In the genomic region with DNA sequence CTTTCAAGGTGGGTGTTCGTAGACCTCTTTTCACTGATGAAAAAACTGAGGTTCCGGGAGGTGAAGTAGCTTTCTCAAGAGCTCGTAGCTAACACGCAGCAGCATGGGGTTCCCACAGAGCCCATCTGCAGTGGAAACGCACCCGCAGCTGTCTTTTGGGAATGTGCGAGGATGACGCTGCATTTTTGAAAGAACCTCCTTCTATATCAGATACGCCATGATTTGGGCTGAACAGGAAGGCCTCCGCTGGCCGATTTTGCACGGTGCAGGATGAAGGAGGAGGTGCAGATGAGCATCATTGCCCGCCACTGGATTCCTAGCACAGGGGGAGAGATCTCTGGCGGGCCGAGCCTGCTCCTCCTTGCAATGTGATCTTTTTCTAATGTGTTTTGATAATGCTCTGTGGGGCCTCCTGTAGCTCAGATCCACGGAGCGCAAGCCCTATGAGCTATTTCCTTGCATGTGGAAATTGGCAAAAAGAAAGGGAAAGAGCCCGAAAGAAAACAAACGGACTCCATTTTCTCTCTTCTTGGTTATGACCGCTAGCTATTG, we compare ENCODE assay signal across 21 cellular contexts. TPM values are rescaled to one million over a fixed set of nuclear protein-coding genes. Genes with fewer than 3 reads are reported as not detected.
"Had no signal": no experiment of that assay in that cellular context is flagged by ENCODE, and none has a peak within 500 bp of the region (broad histone marks: within the 10 kb centered on the region; RNA-seq: fewer than 3 reads in every experiment).

No MANE protein-coding gene starts in this region.

- H3K9me3 Mint-ChIP-seq: activated CD4-positive, alpha-beta T cell treated with anti-CD3 and anti-CD28 coated beads, Interleukin-2, amount 10 ng/mL, durations not matched to agents 7 days and 5 days; activated CD8-positive, alpha-beta T cell treated with anti-CD3 and anti-CD28 coated beads for 36 hours; activated T-helper 17 cell treated with anti-CD3 and anti-CD28 coated beads, Interleukin-2, amount 50 U/mL, for 72 hours; natural killer cell treated with Interleukin-12 subunit alpha and Interleukin-12 subunit beta and Interleukin-15 and Interleukin-18, amount 100 ng/mL, for 72 hours had no signal

- H3K27ac Mint-ChIP-seq: activated CD4-positive, alpha-beta T cell treated with anti-CD3 and anti-CD28 coated beads, Interleukin-2, amount 10 ng/mL, durations not matched to agents 7 days and 5 days; activated CD8-positive, alpha-beta memory T cell treated with anti-CD3 and anti-CD28 coated beads, Interleukin-2, amount 10 ng/mL, durations not matched to agents 7 days and 5 days; activated CD8-positive, alpha-beta T cell treated with anti-CD3 and anti-CD28 coated beads for 36 hours; activated naive CD4-positive, alpha-beta T cell treated with anti-CD3 and anti-CD28 coated beads, Interleukin-2, amount 50 U/mL, for 72 hours; activated T-helper 17 cell treated with anti-CD3 and anti-CD28 coated beads, Interleukin-2, amount 50 U/mL, for 72 hours; natural killer cell treated with Interleukin-12 subunit alpha and Interleukin-12 subunit beta and Interleukin-15 and Interleukin-18, amount 100 ng/mL, for 72 hours had no signal

- ATAC-seq: activated CD8-positive, alpha-beta memory T cell treated with anti-CD3 and anti-CD28 coated beads, Interleukin-2, amount 10 ng/mL, durations not matched to agents 7 days and 5 days; activated CD8-positive, alpha-beta T cell treated with anti-CD3 and anti-CD28 coated beads for 36 hours; activated naive CD4-positive, alpha-beta T cell treated with anti-CD3 and anti-CD28 coated beads, Interleukin-2, amount 50 U/mL, for 72 hours; activated T-helper 17 cell treated with anti-CD3 and anti-CD28 coated beads, Interleukin-2, amount 50 U/mL, for 72 hours; gastrocnemius medialis; natural killer cell treated with Interleukin-12 subunit alpha and Interleukin-12 subunit beta and Interleukin-15 and Interleukin-18, amount 100 ng/mL, for 72 hours had no signal

- H3K9me3 ChIP-seq: esophagus squamous epithelium, gastrocnemius medialis, thyroid gland had no signal

- H3K4me1 Mint-ChIP-seq: activated CD4-positive, alpha-beta T cell treated with anti-CD3 and anti-CD28 coated beads, Interleukin-2, amount 10 ng/mL, durations not matched to agents 7 days and 5 days; activated CD8-positive, alpha-beta memory T cell treated with anti-CD3 and anti-CD28 coated beads, Interleukin-2, amount 10 ng/mL, durations not matched to agents 7 days and 5 days; activated T-helper 17 cell treated with anti-CD3 and anti-CD28 coated beads, Interleukin-2, amount 50 U/mL, for 72 hours had no signal

- H3K27ac ChIP-seq: gastrocnemius medialis, thyroid gland, VCaP had no signal

- H3K36me3 Mint-ChIP-seq: activated CD8-positive, alpha-beta memory T cell treated with anti-CD3 and anti-CD28 coated beads, Interleukin-2, amount 10 ng/mL, durations not matched to agents 7 days and 5 days; natural killer cell treated with Interleukin-12 subunit alpha and Interleukin-12 subunit beta and Interleukin-15 and Interleukin-18, amount 100 ng/mL, for 72 hours had no signal

- H3K36me3 ChIP-seq: esophagus squamous epithelium, gastrocnemius medialis, sigmoid colon, thyroid gland had no signal

- H3K4me3 Mint-ChIP-seq: activated CD4-positive, alpha-beta T cell treated with anti-CD3 and anti-CD28 coated beads, Interleukin-2, amount 10 ng/mL, durations not matched to agents 7 days and 5 days; activated CD8-positive, alpha-beta memory T cell treated with anti-CD3 and anti-CD28 coated beads, Interleukin-2, amount 10 ng/mL, durations not matched to agents 7 days and 5 days; activated CD8-positive, alpha-beta T cell treated with anti-CD3 and anti-CD28 coated beads for 36 hours; activated T-helper 17 cell treated with anti-CD3 and anti-CD28 coated beads, Interleukin-2, amount 50 U/mL, for 72 hours; natural killer cell treated with Interleukin-12 subunit alpha and Interleukin-12 subunit beta and Interleukin-15 and Interleukin-18, amount 100 ng/mL, for 72 hours had no signal

- DNase-seq: activated CD4-positive, alpha-beta T cell treated with anti-CD3 and anti-CD28 coated beads, Interleukin-2, amount 10 ng/mL, durations not matched to agents 7 days and 5 days; activated CD4-positive, CD25-positive, alpha-beta regulatory T cell treated with anti-CD3 and anti-CD28 coated beads, Interleukin-2, amount 50 U/mL, for 72 hours; activated CD8-positive, alpha-beta memory T cell treated with anti-CD3 and anti-CD28 coated beads, Interleukin-2, amount 10 ng/mL, durations not matched to agents 7 days and 5 days; activated CD8-positive, alpha-beta T cell treated with anti-CD3 and anti-CD28 coated beads for 36 hours; activated T-cell treated with anti-CD3 and anti-CD28 coated beads, Interleukin-2, amount 50 U/mL, for 1 hour; aorta; esophagus squamous epithelium; gastrocnemius medialis; hippocampal formation; midbrain; occipital lobe; sigmoid colon; stimulated activated CD4-positive, alpha-beta T cell treated with anti-CD3 and anti-CD28 coated beads, Interleukin-4, amount 100 ng/mL, for 1 hour; stimulated activated naive CD4-positive, alpha-beta T cell treated with Interleukin-2 at 50 U/mL for 16 hours; thyroid gland had no signal

- H3K4me3 ChIP-seq: coronary artery, esophagus squamous epithelium, gastrocnemius medialis, sigmoid colon, smooth muscle cell, thyroid gland had no signal

- H3K4me2 ChIP-seq: smooth muscle cell had no signal

- H3K27me3 ChIP-seq: esophagus squamous epithelium, gastrocnemius medialis, sigmoid colon, thyroid gland had no signal

RNA-seq across cellular contexts. Expression of a gene that starts 55.5 kb away (rescaled TPM):
- total RNA-seq: activated naive CD4-positive, alpha-beta T cell treated with anti-CD3 and anti-CD28 coated beads, Interleukin-2, amount 50 U/mL, for 72 hours had no signal
